Comparison of ENCODE assay signal across 19 cellular contexts in genomic region chr21:44923481-44924084, GRCh38. TPM values are rescaled to one million over a fixed set of nuclear protein-coding genes. Genes with fewer than 3 reads are reported as not detected.
DNase-seq lines count a peak whose midpoint lies in the region; ATAC-seq and TF ChIP-seq lines count a peak whose summit lies in the region.
"Had no signal": no experiment of that assay in that cellular context is flagged by ENCODE, and none has a peak within 500 bp of the region (broad histone marks: within the 10 kb centered on the region; RNA-seq: fewer than 3 reads in every experiment).

No MANE protein-coding gene starts in this region.

- POLR2A ChIA-PET in T-cell (lab: Charles Lee): no interaction called here
- POLR2A ChIA-PET in SK-N-SH (lab: Yijun Ruan, JAX): no interaction called here

- no peak for DNase-seq in T-helper 1 cell
- peak; percentile 14 for DNase-seq in GDM1 (lab: John Stamatoyannopoulos, UW)
- no peak for DNase-seq in T-cell
- DNase-seq in naive B cell: peak; percentile 34
- DNase-seq in NCI-H1048 (lab: John Stamatoyannopoulos, UW): no peak
- no peak for DNase-seq in SK-N-SH
- no peak for DNase-seq in putamen (ENCODE audit: low spot score)
- DNase-seq: 8988T; activated gamma-delta T cell treated with Interleukin-2 at 50 U/mL for 16 hours; COR-L47; effector CD8-positive, alpha-beta T cell; NCI-H1694 treated with DMSO at 0.1 percent for 48 hours; NCI-H446; ovary; PC-3; SW 1271 had no signal

- CTCF ChIA-PET in T-cell (lab: Charles Lee) (no interaction called here), SK-N-SH (lab: Yijun Ruan, JAX) (no interaction called here)

- H3K79me2 ChIP-seq in SK-N-SH (ENCODE audit: insufficient read depth): no peaks in the 10 kb centered on the region
- H3K79me2 ChIP-seq: hepatocyte had no signal

- ATAC-seq in T-cell (replicated peaks in 1 of 4) (no peak), naive B cell (ENCODE audit: low read depth in 2 of 2) (no peak)
- ATAC-seq: PC-3 had no signal

- no peaks in the 10 kb centered on the region for H3K9me3 ChIP-seq in SK-N-SH
- H3K9me3 ChIP-seq: ovary had no signal

- H3F3A ChIP-seq in SK-N-SH (replicated peaks; ENCODE audit: insufficient read depth): peaks cover 4% of the 10 kb centered on the region

- 44% methylated on average over 10 of the region's 10 CpGs for WGBS in SK-N-SH (ENCODE audit: low lambda C conversion rate)

- H4K20me1 ChIP-seq in SK-N-SH (ENCODE audit: insufficient read depth): no peaks in the 10 kb centered on the region

- peaks cover 31% of the 10 kb centered on the region; the same call in 1 of the 2 replicates for H3K27me3 ChIP-seq in SK-N-SH (ENCODE audit: insufficient read depth)
- H3K27me3 ChIP-seq: ovary had no signal

- H3K4me3 ChIP-seq in SK-N-SH (ENCODE audit: low read depth in 2 of 2, low read length in 1 of 2): no peak overlapping the region
- H3K4me3 ChIP-seq: hepatocyte, ovary had no signal

- TF ChIP-seq EP300 in SK-N-SH (IDR thresholded peaks at IDR 0.05; ENCODE audit: borderline replicate concordance in 1 of 2, low read depth in 1 of 2, low read length in 1 of 2): no peak

- H3K4me1 Mint-ChIP-seq in T-helper 1 cell treated with Interleukin-12 subunit alpha and Interleukin-12 subunit beta and Interleukin-4 antibody, amounts not matched to agents 30 μg/mL and 1 μg/mL, for 36 hours (ENCODE audit: low read depth): peaks cover 63% of the 10 kb centered on the region
- H3K4me1 Mint-ChIP-seq in T-cell (peaks cover 70 to 84% (median 81%) of the 10 kb centered on the region in 3 donors), naive B cell (peaks cover 72 to 93% (median 83%) of the 10 kb centered on the region in 3 donors)

- H2AFZ ChIP-seq in SK-N-SH (ENCODE audit: low read depth): no peak overlapping the region
- H2AFZ ChIP-seq: hepatocyte had no signal

- no peaks in the 10 kb centered on the region for H3K27me3 Mint-ChIP-seq in T-helper 1 cell treated with Interleukin-12 subunit alpha and Interleukin-12 subunit beta and Interleukin-4 antibody, amounts not matched to agents 30 μg/mL and 1 μg/mL, for 36 hours (ENCODE audit: low read depth)
- no peaks in the 10 kb centered on the region for H3K27me3 Mint-ChIP-seq in T-cell
- no peaks in the 10 kb centered on the region for H3K27me3 Mint-ChIP-seq in naive B cell

- no peak overlapping the region for H3K4me2 ChIP-seq in SK-N-SH
- H3K4me2 ChIP-seq: hepatocyte had no signal

- peak overlapping the region; percentile 47 for H3K4me3 Mint-ChIP-seq in T-helper 1 cell treated with Interleukin-12 subunit alpha and Interleukin-12 subunit beta and Interleukin-4 antibody, amounts not matched to agents 30 μg/mL and 1 μg/mL, for 36 hours
- H3K4me3 Mint-ChIP-seq in T-cell (peak overlapping the region in 2 of 3 donors; percentile 29 to 100), naive B cell (peak overlapping the region; percentile 39 to 97 (median 80))
- H3K4me3 Mint-ChIP-seq: mesothelial cell of epicardium had no signal

- no peak for TF ChIP-seq CTCF in SK-N-SH (IDR thresholded peaks at IDR 0.05)

- peak overlapping the region; percentile 89 for H3K27ac Mint-ChIP-seq in T-helper 1 cell treated with Interleukin-12 subunit alpha and Interleukin-12 subunit beta and Interleukin-4 antibody, amounts not matched to agents 30 μg/mL and 1 μg/mL, for 36 hours
- peak overlapping the region; percentile 90 to 99 for H3K27ac Mint-ChIP-seq in T-cell
- peak overlapping the region in 4 of 6 donors; percentile 44 to 98 (median 59) for H3K27ac Mint-ChIP-seq in naive B cell
- H3K27ac Mint-ChIP-seq: mesothelial cell of epicardium had no signal

- no peaks in the 10 kb centered on the region for H3K9me2 ChIP-seq in SK-N-SH

- H3K36me3 ChIP-seq in SK-N-SH (replicated peaks in 1 of 2; ENCODE audit: control insufficient read depth in 1 of 2, insufficient read depth in 2 of 2, low read length in 1 of 2): no peaks in the 10 kb centered on the region
- H3K36me3 ChIP-seq: ovary had no signal

- peaks cover 24% of the 10 kb centered on the region for H3K36me3 Mint-ChIP-seq in T-helper 1 cell treated with Interleukin-12 subunit alpha and Interleukin-12 subunit beta and Interleukin-4 antibody, amounts not matched to agents 30 μg/mL and 1 μg/mL, for 36 hours (ENCODE audit: low read depth)
- H3K36me3 Mint-ChIP-seq in T-cell (peaks cover 2% of the 10 kb centered on the region), naive B cell (peaks cover 0 to 16% of the 10 kb centered on the region in 2 donors)
- H3K36me3 Mint-ChIP-seq: mesothelial cell of epicardium had no signal

- H3K9me3 Mint-ChIP-seq in T-helper 1 cell treated with Interleukin-12 subunit alpha and Interleukin-12 subunit beta and Interleukin-4 antibody, amounts not matched to agents 30 μg/mL and 1 μg/mL, for 36 hours: no peaks in the 10 kb centered on the region
- no peaks in the 10 kb centered on the region for H3K9me3 Mint-ChIP-seq in T-cell
- H3K9me3 Mint-ChIP-seq in naive B cell: peaks cover 0 to 2% (median 0%) of the 10 kb centered on the region in 7 donors
- H3K9me3 Mint-ChIP-seq: mesothelial cell of epicardium had no signal

- H3K27ac ChIP-seq in SK-N-SH (ENCODE audit: low read depth in 2 of 2, low read length in 1 of 2): no peak overlapping the region
- H3K27ac ChIP-seq: hepatocyte, ovary had no signal

- TF ChIP-seq RAD21 in SK-N-SH (IDR thresholded peaks at IDR 0.05; ENCODE audit: low read length): no peak

- H3K9ac ChIP-seq in SK-N-SH: no peak overlapping the region

- H3K4me1 ChIP-seq in SK-N-SH (ENCODE audit: control insufficient read depth in 1 of 2, insufficient read depth in 2 of 2, low read depth in 1 of 2, low read length in 1 of 2): peaks cover 9 to 20% of the 10 kb centered on the region in 2 experiments; a peak in 2 of 4 replicates

TF ChIP-seq in SK-N-SH, 30 proteins besides CTCF, POLR2A, EP300 and RAD21:
- no peak for TF ChIP-seq MEF2A (IDR thresholded peaks at IDR 0.05; ENCODE audit: borderline replicate concordance, low read depth)
- TF ChIP-seq TCF12 (IDR thresholded peaks at IDR 0.05): no peak
- no peak for TF ChIP-seq RCOR1 (IDR thresholded peaks at IDR 0.05; ENCODE audit: low read length)

RNA-seq across cellular contexts. Expression of gene ITGB2, which starts 2.9 kb away (rescaled TPM):
- 100 to 1,000 TPM; 249 to 498 (median 304) TPM for total RNA-seq in T-cell
- 100 to 1,000 TPM; 220 to 346 (median 303) TPM for polyA plus RNA-seq in naive B cell (ENCODE audit: low read depth in 6 of 6)
- 0.67 and 0.77 TPM in 2 replicates for polyA plus RNA-seq in SK-N-SH (2012; rRNA removed)
- 0.32 and 0.75 TPM in 2 replicates for polyA plus RNA-seq in SK-N-SH (2012; cell fraction: cytosol; rRNA removed)
- 2.0 TPM in 2 replicates for polyA plus RNA-seq in SK-N-SH (2012; cell fraction: nucleus; rRNA removed)

RNA-seq across cellular contexts. Expression of gene SLX9, which starts 16.2 kb away (rescaled TPM):
- 10 to 100 TPM; 16.7 to 32.2 (median 26.7) TPM for total RNA-seq in T-cell
- polyA plus RNA-seq in naive B cell (ENCODE audit: low read depth in 6 of 6) (10 to 100 TPM in 5 of 6 donors, 1 to 10 TPM in 1; 7.8 to 14.2 (median 12.3) TPM), SK-N-SH (2012; rRNA removed) (27.1 and 42.9 TPM in 2 replicates)
- polyA plus RNA-seq in SK-N-SH (2012; cell fraction: cytosol; rRNA removed): 26.2 and 31.9 TPM in 2 replicates
- polyA plus RNA-seq in SK-N-SH (2012; cell fraction: nucleus; rRNA removed): 27.3 and 39.5 TPM in 2 replicates

RNA-seq across cellular contexts. Expression of gene PTTG1IP, which starts 50.1 kb away (rescaled TPM):
- 10 to 100 TPM; 73.4 to 91.1 (median 90.2) TPM for total RNA-seq in T-cell
- polyA plus RNA-seq in naive B cell (ENCODE audit: low read depth in 6 of 6) (10 to 100 TPM; 28.1 to 43.5 (median 36.1) TPM), SK-N-SH (2012; rRNA removed) (171 and 196 TPM in 2 replicates)
- 173 and 196 TPM in 2 replicates for polyA plus RNA-seq in SK-N-SH (2012; cell fraction: cytosol; rRNA removed)
- polyA plus RNA-seq in SK-N-SH (2012; cell fraction: nucleus; rRNA removed): 113 and 135 TPM in 2 replicates

Comparison
In these comparisons a context has a peak if more than half of its experiments do, and no peak if none do; other contexts are left out.
1. DNase-seq: peak in GDM1 (single experiment) and naive B cell (single experiment); none in T-helper 1 cell (0 of 5), T-cell (0 of 34), NCI-H1048 (single experiment), SK-N-SH (single experiment) and putamen (single experiment).
2. RNA of gene ITGB2, which starts 2.9 kb away (polyA plus RNA-seq): 220 to 346 TPM in naive B cell; 0.32 to 2.0 TPM in SK-N-SH; every median in the first group is over 10 times any median in the second.
3. Peak in every context shown above with its lines, with median percentiles within 50 percentile points of each other: H3K27ac Mint-ChIP-seq and H3K4me3 Mint-ChIP-seq.